23 cellular contexts compared by ENCODE assay signal in genomic region chr12:18907154-18907553, GRCh38.
"Had no signal": no experiment of that assay in that cellular context is flagged by ENCODE, and none has a peak within 500 bp of the region (broad histone marks: within the 10 kb centered on the region; RNA-seq: fewer than 3 reads in every experiment).

No MANE protein-coding gene starts in this region.

- H3K4me3 ChIP-seq: body of pancreas, colonic mucosa, mucosa of descending colon, sigmoid colon, smooth muscle cell, stomach, thyroid gland, upper lobe of right lung had no signal

- H3K27ac ChIP-seq: body of pancreas, colonic mucosa, upper lobe of right lung had no signal

- H3K9me3 ChIP-seq: body of pancreas, colonic mucosa, mucosa of descending colon, thyroid gland had no signal

- H3K4me1 ChIP-seq: colonic mucosa, sigmoid colon, stomach, thyroid gland, upper lobe of right lung had no signal

- DNase-seq: activated B cell treated with CpG ODN at 0.5 μM for 24 hours; activated CD4-positive, alpha-beta T cell treated with anti-CD3 and anti-CD28 coated beads, Interleukin-2, amount 50 U/mL, for 1 hour; activated CD8-positive, alpha-beta memory T cell treated with anti-CD3 and anti-CD28 coated beads, Interleukin-2, amount 10 ng/mL, durations not matched to agents 7 days and 5 days; activated CD8-positive, alpha-beta T cell treated with anti-CD3 and anti-CD28 coated beads, Interleukin-2, amount 10 ng/mL, durations not matched to agents 7 days and 5 days; activated naive CD8-positive, alpha-beta T cell treated with anti-CD3 and anti-CD28 coated beads, Interleukin-2, amount 50 U/mL, for 24 hours; activated T-cell treated with anti-CD3 and anti-CD28 coated beads, Interleukin-2, amount 50 U/mL, for 48 hours; body of pancreas; cerebellar nuclear complex; colonic mucosa; effector memory CD4-positive, alpha-beta T cell; kidney glomerular epithelial cell; mucosa of descending colon; posterior cingulate gyrus; sigmoid colon; stimulated activated CD4-positive, alpha-beta T cell treated with anti-CD3 and anti-CD28 coated beads, Interleukin-1b, Interleukin-23, amount 100 ng/mL, for 48 hours; stimulated activated naive B cell treated with anti-CD40 and anti-IgM and Interleukin-4, amounts not matched to agents 10 μg/mL and 1 μg/mL and 100 μg/mL, for 72 hours; stomach; T-helper 2 cell; thyroid gland; upper lobe of right lung had no signal

- H3K27me3 ChIP-seq: body of pancreas, colonic mucosa, sigmoid colon, stomach, thyroid gland, upper lobe of right lung had no signal

- H3K36me3 ChIP-seq: colonic mucosa, sigmoid colon, stomach, thyroid gland, upper lobe of right lung had no signal

- ATAC-seq: activated CD8-positive, alpha-beta memory T cell treated with anti-CD3 and anti-CD28 coated beads, Interleukin-2, amount 10 ng/mL, durations not matched to agents 7 days and 5 days; activated CD8-positive, alpha-beta T cell treated with anti-CD3 and anti-CD28 coated beads, Interleukin-2, amount 10 ng/mL, durations not matched to agents 7 days and 5 days; activated naive CD8-positive, alpha-beta T cell treated with anti-CD3 and anti-CD28 coated beads, Interleukin-2, amount 50 U/mL, for 24 hours; body of pancreas; left lobe of liver; mucosa of descending colon; natural killer cell treated with Interleukin-12 subunit alpha and Interleukin-12 subunit beta and Interleukin-15 and Interleukin-18, amount 100 ng/mL, for 72 hours; stimulated activated naive B cell treated with anti-CD40 and anti-IgM and Interleukin-4, amounts not matched to agents 10 μg/mL and 1 μg/mL and 100 μg/mL, for 72 hours; upper lobe of right lung had no signal
